In genomic region chr11:46391578-46392420, GRCh38 we compare ENCODE assay signal across 2 cellular contexts.
A peak's percentile ranks its signal among the peaks of the same experiment; 100 is the strongest.
TF ChIP-seq lines count a peak whose summit lies in the region.

CHRM4 (minus strand) TSS chr11:46391776; CDS start chr11:46386557, 5,219 bp downstream.

TF ChIP-seq in K562, 482 proteins besides CTCF, POLR2A, EP300 and RAD21 (continued from another document and continues in another):
- TF ChIP-seq CTCFL (IDR thresholded peaks at IDR 0.05; ENCODE audit: borderline replicate concordance, insufficient read depth, low read depth, low read length, poor library complexity, severe bottlenecking) (peak; percentile 99), TRIM24 (IDR thresholded peaks at IDR 0.05) (no peak), MAZ (CRISPR knock-in tag; conservative IDR thresholded peaks at IDR 0.05 in 1 of 2, IDR thresholded peaks at IDR 0.05 in 1 of 2) (peak in 1 of 2 experiments; percentile 69; a peak in 2 of 4 replicates), TAF7 (tag; IDR thresholded peaks at IDR 0.05) (no peak), ZBTB7A (IDR thresholded peaks at IDR 0.05; ENCODE audit: borderline replicate concordance, control insufficient read depth, low read depth, low read length) (peak; percentile 92), ZNF407 (IDR thresholded peaks at IDR 0.05; ENCODE audit: low read depth) (no peak), CCNT2 (IDR thresholded peaks at IDR 0.05; ENCODE audit: borderline replicate concordance, extremely low read depth, insufficient read length, low read depth, low read length) (peak; percentile 10)
- TF ChIP-seq, protein P1, sequence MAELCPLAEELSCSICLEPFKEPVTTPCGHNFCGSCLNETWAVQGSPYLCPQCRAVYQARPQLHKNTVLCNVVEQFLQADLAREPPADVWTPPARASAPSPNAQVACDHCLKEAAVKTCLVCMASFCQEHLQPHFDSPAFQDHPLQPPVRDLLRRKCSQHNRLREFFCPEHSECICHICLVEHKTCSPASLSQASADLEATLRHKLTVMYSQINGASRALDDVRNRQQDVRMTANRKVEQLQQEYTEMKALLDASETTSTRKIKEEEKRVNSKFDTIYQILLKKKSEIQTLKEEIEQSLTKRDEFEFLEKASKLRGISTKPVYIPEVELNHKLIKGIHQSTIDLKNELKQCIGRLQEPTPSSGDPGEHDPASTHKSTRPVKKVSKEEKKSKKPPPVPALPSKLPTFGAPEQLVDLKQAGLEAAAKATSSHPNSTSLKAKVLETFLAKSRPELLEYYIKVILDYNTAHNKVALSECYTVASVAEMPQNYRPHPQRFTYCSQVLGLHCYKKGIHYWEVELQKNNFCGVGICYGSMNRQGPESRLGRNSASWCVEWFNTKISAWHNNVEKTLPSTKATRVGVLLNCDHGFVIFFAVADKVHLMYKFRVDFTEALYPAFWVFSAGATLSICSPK (IDR thresholded peaks at IDR 0.05; ENCODE audit: borderline replicate concordance), result no peak
- TF ChIP-seq, protein P2, sequence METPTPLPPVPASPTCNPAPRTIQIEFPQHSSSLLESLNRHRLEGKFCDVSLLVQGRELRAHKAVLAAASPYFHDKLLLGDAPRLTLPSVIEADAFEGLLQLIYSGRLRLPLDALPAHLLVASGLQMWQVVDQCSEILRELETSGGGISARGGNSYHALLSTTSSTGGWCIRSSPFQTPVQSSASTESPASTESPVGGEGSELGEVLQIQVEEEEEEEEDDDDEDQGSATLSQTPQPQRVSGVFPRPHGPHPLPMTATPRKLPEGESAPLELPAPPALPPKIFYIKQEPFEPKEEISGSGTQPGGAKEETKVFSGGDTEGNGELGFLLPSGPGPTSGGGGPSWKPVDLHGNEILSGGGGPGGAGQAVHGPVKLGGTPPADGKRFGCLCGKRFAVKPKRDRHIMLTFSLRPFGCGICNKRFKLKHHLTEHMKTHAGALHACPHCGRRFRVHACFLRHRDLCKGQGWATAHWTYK (CRISPR knock-in tag; IDR thresholded peaks at IDR 0.05), result no peak

TF ChIP-seq in liver, 16 proteins besides CTCF, POLR2A, EP300 and RAD21 (continued from another document):
- TF ChIP-seq MAX (IDR thresholded peaks at IDR 0.05) (no peak), GABPA (IDR thresholded peaks at IDR 0.05 in 1 of 2, conservative IDR thresholded peaks at IDR 0.05 in 1 of 2) (no peak), JUND (IDR thresholded peaks at IDR 0.05) (no peak), HNF4G (IDR thresholded peaks at IDR 0.05) (no peak), TAF1 (conservative IDR thresholded peaks at IDR 0.05) (no peak), FOXA2 (IDR thresholded peaks at IDR 0.05) (no peak), FOXA1 (IDR thresholded peaks at IDR 0.05) (no peak), NR2F2 (IDR thresholded peaks at IDR 0.05) (no peak), RXRA (IDR thresholded peaks at IDR 0.05) (no peak), HNF4A (conservative IDR thresholded peaks at IDR 0.05) (no peak), YY1 (IDR thresholded peaks at IDR 0.05) (no peak)
- TF ChIP-seq, protein P3, sequence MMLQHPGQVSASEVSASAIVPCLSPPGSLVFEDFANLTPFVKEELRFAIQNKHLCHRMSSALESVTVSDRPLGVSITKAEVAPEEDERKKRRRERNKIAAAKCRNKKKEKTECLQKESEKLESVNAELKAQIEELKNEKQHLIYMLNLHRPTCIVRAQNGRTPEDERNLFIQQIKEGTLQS (IDR thresholded peaks at IDR 0.05), result no peak
- TF ChIP-seq, protein P4, sequence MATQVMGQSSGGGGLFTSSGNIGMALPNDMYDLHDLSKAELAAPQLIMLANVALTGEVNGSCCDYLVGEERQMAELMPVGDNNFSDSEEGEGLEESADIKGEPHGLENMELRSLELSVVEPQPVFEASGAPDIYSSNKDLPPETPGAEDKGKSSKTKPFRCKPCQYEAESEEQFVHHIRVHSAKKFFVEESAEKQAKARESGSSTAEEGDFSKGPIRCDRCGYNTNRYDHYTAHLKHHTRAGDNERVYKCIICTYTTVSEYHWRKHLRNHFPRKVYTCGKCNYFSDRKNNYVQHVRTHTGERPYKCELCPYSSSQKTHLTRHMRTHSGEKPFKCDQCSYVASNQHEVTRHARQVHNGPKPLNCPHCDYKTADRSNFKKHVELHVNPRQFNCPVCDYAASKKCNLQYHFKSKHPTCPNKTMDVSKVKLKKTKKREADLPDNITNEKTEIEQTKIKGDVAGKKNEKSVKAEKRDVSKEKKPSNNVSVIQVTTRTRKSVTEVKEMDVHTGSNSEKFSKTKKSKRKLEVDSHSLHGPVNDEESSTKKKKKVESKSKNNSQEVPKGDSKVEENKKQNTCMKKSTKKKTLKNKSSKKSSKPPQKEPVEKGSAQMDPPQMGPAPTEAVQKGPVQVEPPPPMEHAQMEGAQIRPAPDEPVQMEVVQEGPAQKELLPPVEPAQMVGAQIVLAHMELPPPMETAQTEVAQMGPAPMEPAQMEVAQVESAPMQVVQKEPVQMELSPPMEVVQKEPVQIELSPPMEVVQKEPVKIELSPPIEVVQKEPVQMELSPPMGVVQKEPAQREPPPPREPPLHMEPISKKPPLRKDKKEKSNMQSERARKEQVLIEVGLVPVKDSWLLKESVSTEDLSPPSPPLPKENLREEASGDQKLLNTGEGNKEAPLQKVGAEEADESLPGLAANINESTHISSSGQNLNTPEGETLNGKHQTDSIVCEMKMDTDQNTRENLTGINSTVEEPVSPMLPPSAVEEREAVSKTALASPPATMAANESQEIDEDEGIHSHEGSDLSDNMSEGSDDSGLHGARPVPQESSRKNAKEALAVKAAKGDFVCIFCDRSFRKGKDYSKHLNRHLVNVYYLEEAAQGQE (IDR thresholded peaks at IDR 0.05), result no peak
TF ChIP-seq in liver: peak in this region for 0.
